8 cellular contexts compared by ENCODE assay signal in genomic region chr15:90165659-90166489, GRCh38. TPM values are rescaled to one million over a fixed set of nuclear protein-coding genes. Genes with fewer than 3 reads are reported as not detected.
DNase-seq lines count a peak whose midpoint lies in the region; ATAC-seq and TF ChIP-seq lines count a peak whose summit lies in the region.

No MANE protein-coding gene starts in this region.

- H3K4me1 ChIP-seq in RWPE2 (ENCODE audit: insufficient read depth, poor library complexity, severe bottlenecking) (peaks cover 43% of the 10 kb centered on the region), neural progenitor cell (no peaks in the 10 kb centered on the region)

- H4K20me1 ChIP-seq in neural progenitor cell (ENCODE audit: low read depth): no peaks in the 10 kb centered on the region

- H3K9me3 ChIP-seq in RWPE2 (ENCODE audit: severe bottlenecking) (no peaks in the 10 kb centered on the region), neural progenitor cell (ENCODE audit: low read depth) (no peaks in the 10 kb centered on the region)

- peak; percentile 6 to 21 for DNase-seq in activated CD4-positive, alpha-beta T cell treated with anti-CD3 and anti-CD28 coated beads, Interleukin-2, amount 50 U/mL, for 24 hours (ENCODE audit: low read depth in 1 of 2, low spot score in 1 of 2)
- DNase-seq in activated CD4-positive, alpha-beta T cell treated with anti-CD3 and anti-CD28 coated beads for 4 hours: no peak
- DNase-seq in HT1080 (ENCODE audit: low read depth): peak; percentile 100
- DNase-seq in RWPE2 (ENCODE audit: low spot score): peak; percentile 100
- DNase-seq in epithelial cell of esophagus (ENCODE audit: low read depth): peak; percentile 100
- no peak for DNase-seq in neural progenitor cell (ENCODE audit: low spot score)

- no peak overlapping the region for H2AFZ ChIP-seq in neural progenitor cell (replicated peaks)

- ATAC-seq in RWPE2 (ENCODE audit: low read depth) (peak; percentile 94), GM21526 (IDR thresholded peaks at IDR 0.05; ENCODE audit: low FRiP score, unreplicated experiment) (no peak), HG02763 (IDR thresholded peaks at IDR 0.05; ENCODE audit: unreplicated experiment) (no peak)

- H3K27ac Mint-ChIP-seq in neural progenitor cell: peak overlapping the region; percentile 85

- H3K4me3 Mint-ChIP-seq in neural progenitor cell: no peak overlapping the region

- H3K36me3 Mint-ChIP-seq in neural progenitor cell: no peaks in the 10 kb centered on the region

- H3K27me3 Mint-ChIP-seq in neural progenitor cell (ENCODE audit: insufficient read depth, low read depth): peaks cover 14% of the 10 kb centered on the region

- peak overlapping the region; percentile 97 for H3K27ac ChIP-seq in RWPE2 (ENCODE audit: poor library complexity, severe bottlenecking)
- H3K27ac ChIP-seq in neural progenitor cell: no peak overlapping the region

- TF ChIP-seq CTCF in RWPE2 (IDR thresholded peaks at IDR 0.05; ENCODE audit: poor library complexity, severe bottlenecking) (no peak), epithelial cell of esophagus (IDR thresholded peaks at IDR 0.05; ENCODE audit: insufficient read depth, low read depth, low read length, missing control alignments) (no peak), neural progenitor cell (IDR thresholded peaks at IDR 0.05) (no peak)

- H3K27me3 ChIP-seq in RWPE2 (ENCODE audit: insufficient read depth, poor library complexity, severe bottlenecking) (no peaks in the 10 kb centered on the region), neural progenitor cell (no peaks in the 10 kb centered on the region)

- no peak overlapping the region for H3K4me2 ChIP-seq in neural progenitor cell

- peaks cover 11% of the 10 kb centered on the region for H3K4me1 Mint-ChIP-seq in neural progenitor cell

- no peaks in the 10 kb centered on the region for H3F3A ChIP-seq in neural progenitor cell (ENCODE audit: low read depth)

- H3K4me3 ChIP-seq in RWPE2 (ENCODE audit: severe bottlenecking) (no peak overlapping the region), epithelial cell of esophagus (ENCODE audit: low read length) (no peak overlapping the region), neural progenitor cell (no peak overlapping the region)

- H3K9me3 Mint-ChIP-seq in neural progenitor cell: peaks cover 2% of the 10 kb centered on the region

- H3K79me2 ChIP-seq in neural progenitor cell (ENCODE audit: low read depth): no peaks in the 10 kb centered on the region

- H3K36me3 ChIP-seq in RWPE2 (ENCODE audit: low read depth): no peaks in the 10 kb centered on the region
- H3K36me3 ChIP-seq in neural progenitor cell: no peaks in the 10 kb centered on the region

- H3K9ac ChIP-seq in neural progenitor cell: no peak overlapping the region

RNA-seq across cellular contexts. Expression of gene SEMA4B, which starts 35.3 kb away (rescaled TPM):
- total RNA-seq in HT1080 (2014; rRNA removed; shearing (Covaris generic)): 53.7 and 57.1 TPM in 2 replicates
- polyA plus RNA-seq in HT1080 (2015; cell fraction: cytosol; rRNA removed): 77.4 and 81.2 TPM in 2 replicates
- polyA plus RNA-seq in HT1080 (2015; cell fraction: nucleus; rRNA removed): 144 and 156 TPM in 2 replicates
- total RNA-seq in neural progenitor cell (ENCODE audit: low replicate concordance): 7.7 and 18.9 TPM in 2 replicates

Comparison
In these comparisons a context has a peak if more than half of its experiments do, and no peak if none do; other contexts are left out.
1. DNase-seq: peak in activated CD4-positive, alpha-beta T cell treated with anti-CD3 and anti-CD28 coated beads, Interleukin-2, amount 50 U/mL, for 24 hours (2 of 2), HT1080 (single experiment), RWPE2 (single experiment) and epithelial cell of esophagus (single experiment); none in activated CD4-positive, alpha-beta T cell treated with anti-CD3 and anti-CD28 coated beads for 4 hours (0 of 2) and neural progenitor cell (single experiment).